In genomic region chr3:101453966-101454365, GRCh38 we compare ENCODE assay signal across 1 cellular context.
TF ChIP-seq lines count a peak whose summit lies in the region.

No MANE protein-coding gene starts in this region.

TF ChIP-seq in K562, 482 proteins besides CTCF, POLR2A, EP300 and RAD21 (continued from another document):
- TF ChIP-seq MAFF (IDR thresholded peaks at IDR 0.05; ENCODE audit: low read length) (peak; percentile 66), NFE2 (IDR thresholded peaks at IDR 0.05; ENCODE audit: low read depth) (peak; percentile 68), MAFG (tag; conservative IDR thresholded peaks at IDR 0.05) (peak; percentile 89), ZNF140 (CRISPR knock-in tag; IDR thresholded peaks at IDR 0.05) (no peak), DIDO1 (tag; IDR thresholded peaks at IDR 0.05; ENCODE audit: low read depth) (no peak), C11orf30 (IDR thresholded peaks at IDR 0.05; ENCODE audit: low read depth) (peak; percentile 79)
